ENCODE assay signal across 8 cellular contexts in the genomic region with DNA sequence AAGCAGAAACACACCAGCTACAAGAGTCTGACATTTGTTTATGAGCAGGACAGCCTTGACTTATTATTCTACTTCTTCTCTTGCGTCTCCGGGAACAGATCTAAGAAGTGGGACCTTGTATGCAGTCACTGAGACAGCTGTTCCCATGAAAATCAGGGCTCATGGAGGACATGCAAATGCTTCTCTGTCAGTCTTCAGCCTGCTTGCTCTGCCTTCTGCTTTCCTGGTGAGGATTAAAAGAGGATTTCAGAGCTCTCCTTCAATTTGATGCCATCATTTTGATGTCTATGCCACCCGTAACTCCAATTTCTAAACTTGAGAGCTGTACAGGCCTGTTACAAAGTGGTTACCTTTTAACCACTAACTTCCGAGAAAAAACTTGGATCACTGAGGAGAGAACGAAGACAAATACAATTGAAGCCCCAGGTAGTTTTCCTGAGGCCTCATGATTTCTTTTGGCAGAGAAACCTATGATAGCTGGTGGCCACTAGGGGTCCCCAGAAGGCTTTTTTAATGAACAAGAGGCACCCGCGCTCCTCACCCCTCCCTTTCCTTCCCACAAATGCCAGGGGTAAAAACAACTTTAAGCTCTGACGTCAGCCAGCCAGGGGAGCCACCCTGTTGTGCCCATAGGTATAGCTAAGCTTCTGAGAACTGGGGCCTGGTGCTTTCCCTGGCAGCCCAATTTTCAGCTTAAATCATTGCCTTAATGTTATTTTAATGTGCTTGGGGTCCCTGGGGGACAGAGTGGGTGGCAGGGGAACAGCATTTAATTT.
DNase-seq lines count a peak whose midpoint lies in the region; ATAC-seq and TF ChIP-seq lines count a peak whose summit lies in the region.

No MANE protein-coding gene starts in this region.

- peak overlapping the region; percentile 72 to 75 for H3K4me3 Mint-ChIP-seq in activated T-cell treated with anti-CD3 and anti-CD28 coated beads, Interleukin-2, amount 50 U/mL, for 72 hours
- H3K4me3 Mint-ChIP-seq in neural crest cell: no peak overlapping the region
- H3K4me3 Mint-ChIP-seq in stimulated activated naive CD8-positive, alpha-beta T cell treated with anti-CD3 and anti-CD28 coated beads, Interleukin-15, Interleukin-2, amounts not matched to agents 100 ng/mL and 50 ng/mL, for 24 hours: peak overlapping the region; percentile 35

- H3K4me1 ChIP-seq in GM23248 (ENCODE audit: insufficient read depth) (peaks cover 22% of the 10 kb centered on the region), Panc1 (ENCODE audit: control insufficient read depth, insufficient read depth, low read length) (no peaks in the 10 kb centered on the region)

- H3K27me3 Mint-ChIP-seq in activated T-cell treated with anti-CD3 and anti-CD28 coated beads, Interleukin-2, amount 50 U/mL, for 72 hours (ENCODE audit: low read depth): peaks cover 8% of the 10 kb centered on the region
- H3K27me3 Mint-ChIP-seq in neural crest cell (ENCODE audit: low read depth): no peaks in the 10 kb centered on the region
- H3K27me3 Mint-ChIP-seq in stimulated activated naive CD8-positive, alpha-beta T cell treated with anti-CD3 and anti-CD28 coated beads, Interleukin-15, Interleukin-2, amounts not matched to agents 100 ng/mL and 50 ng/mL, for 24 hours: no peaks in the 10 kb centered on the region

- H3K9me2 ChIP-seq in GM23248 (ENCODE audit: insufficient read depth): no peaks in the 10 kb centered on the region

- TF ChIP-seq CTCF in Panc1 (IDR thresholded peaks at IDR 0.05) (peak; percentile 81), neural crest cell (conservative IDR thresholded peaks at IDR 0.05) (peak; percentile 91)

- H3K9me3 Mint-ChIP-seq in activated T-cell treated with anti-CD3 and anti-CD28 coated beads, Interleukin-2, amount 50 U/mL, for 72 hours: no peaks in the 10 kb centered on the region
- H3K9me3 Mint-ChIP-seq in neural crest cell: no peaks in the 10 kb centered on the region
- no peaks in the 10 kb centered on the region for H3K9me3 Mint-ChIP-seq in stimulated activated naive CD8-positive, alpha-beta T cell treated with anti-CD3 and anti-CD28 coated beads, Interleukin-15, Interleukin-2, amounts not matched to agents 100 ng/mL and 50 ng/mL, for 24 hours

- H3K36me3 ChIP-seq in GM23248 (ENCODE audit: low read depth): no peaks in the 10 kb centered on the region
- no peaks in the 10 kb centered on the region for H3K36me3 ChIP-seq in Panc1 (ENCODE audit: control insufficient read depth, insufficient read depth, low read length)

- peak; percentile 69 for ATAC-seq in Panc1
- ATAC-seq in activated T-cell treated with anti-CD3 and anti-CD28 coated beads, Interleukin-2, amount 50 U/mL, for 72 hours (replicated peaks in 1 of 2): peak; percentile 95 to 96

- H3K27ac Mint-ChIP-seq in activated T-cell treated with anti-CD3 and anti-CD28 coated beads, Interleukin-2, amount 50 U/mL, for 72 hours: peak overlapping the region; percentile 90
- H3K27ac Mint-ChIP-seq in neural crest cell (ENCODE audit: unreplicated experiment): no peak overlapping the region
- peak overlapping the region; percentile 86 for H3K27ac Mint-ChIP-seq in stimulated activated naive CD8-positive, alpha-beta T cell treated with anti-CD3 and anti-CD28 coated beads, Interleukin-15, Interleukin-2, amounts not matched to agents 100 ng/mL and 50 ng/mL, for 24 hours

- no peaks in the 10 kb centered on the region for H4K20me1 ChIP-seq in GM23248 (ENCODE audit: insufficient read depth)

- no peaks in the 10 kb centered on the region for H3K79me2 ChIP-seq in GM23248 (ENCODE audit: insufficient read depth)

- peaks cover 71% of the 10 kb centered on the region for H3K4me1 Mint-ChIP-seq in activated T-cell treated with anti-CD3 and anti-CD28 coated beads, Interleukin-2, amount 50 U/mL, for 72 hours (ENCODE audit: low read depth)
- H3K4me1 Mint-ChIP-seq in neural crest cell: peaks cover 23% of the 10 kb centered on the region
- H3K4me1 Mint-ChIP-seq in stimulated activated naive CD8-positive, alpha-beta T cell treated with anti-CD3 and anti-CD28 coated beads, Interleukin-15, Interleukin-2, amounts not matched to agents 100 ng/mL and 50 ng/mL, for 24 hours (ENCODE audit: low read depth): peaks cover 55% of the 10 kb centered on the region

- in situ Hi-C loops in GM23248 (cut with MboI): no loop called here
- in situ Hi-C loops in Panc1 (cut with HindIII; ENCODE audit: low pct_unique_long_range_greater_than_20kb, low sequenced_read_pairs): no loop called here

- no peak overlapping the region for H3K27ac ChIP-seq in GM23248
- no peak overlapping the region for H3K27ac ChIP-seq in Panc1 (ENCODE audit: low read length)

- H3K9me3 ChIP-seq in GM23248 (ENCODE audit: low read depth) (no peaks in the 10 kb centered on the region), Panc1 (ENCODE audit: control insufficient read depth, insufficient read depth, low read depth, low read length) (no peaks in the 10 kb centered on the region)

- H3K36me3 Mint-ChIP-seq in activated T-cell treated with anti-CD3 and anti-CD28 coated beads, Interleukin-2, amount 50 U/mL, for 72 hours (ENCODE audit: insufficient read depth in 2 of 2): peaks cover 0 to 3% of the 10 kb centered on the region in 2 donors
- H3K36me3 Mint-ChIP-seq in neural crest cell (ENCODE audit: low read depth): no peaks in the 10 kb centered on the region
- H3K36me3 Mint-ChIP-seq in stimulated activated naive CD8-positive, alpha-beta T cell treated with anti-CD3 and anti-CD28 coated beads, Interleukin-15, Interleukin-2, amounts not matched to agents 100 ng/mL and 50 ng/mL, for 24 hours (ENCODE audit: low read depth): no peaks in the 10 kb centered on the region

- POLR2A ChIA-PET in Panc1 (lab: Charles Lee): no interaction called here

- DNase-seq in Daoy (ENCODE audit: low read depth) (peak; percentile 13), GM23248 (peak; percentile 94), KG1 (lab: John Stamatoyannopoulos, UW) (peak; percentile 69), Panc1 (ENCODE audit: low read depth, low spot score) (peak; percentile 35), fibroblast of peridontal ligament (ENCODE audit: extremely low read depth) (peak; percentile 89), neural crest cell (ENCODE audit: low read depth, low spot score) (peak; percentile 53)
- peak; percentile 90 to 92 for DNase-seq in activated T-cell treated with anti-CD3 and anti-CD28 coated beads, Interleukin-2, amount 50 U/mL, for 72 hours

- peak overlapping the region; percentile 45 for H3K4me2 ChIP-seq in GM23248 (ENCODE audit: unreplicated experiment)

- no peak overlapping the region for H3K4me3 ChIP-seq in GM23248
- no peak overlapping the region for H3K4me3 ChIP-seq in Panc1 (ENCODE audit: low read depth in 2 of 2, low read length in 2 of 2)

- WGBS in GM23248 (ENCODE audit: low coverage in 1 of 2, low lambda C conversion rate in 2 of 2, missing lambda C conversion rate in 2 of 2), 2 experiments: 25 to 26% methylated on average over 8 of the region's 8 CpGs

- no peaks in the 10 kb centered on the region for H3K27me3 ChIP-seq in GM23248 (replicated peaks; ENCODE audit: insufficient read depth)
- no peaks in the 10 kb centered on the region for H3K27me3 ChIP-seq in Panc1 (ENCODE audit: control insufficient read depth, insufficient read depth, low read length)

- H3K9ac ChIP-seq in GM23248: 0 out of 2 replicates have a peak overlapping the region, but pooled peaks have one; percentile 42

- peaks cover 8% of the 10 kb centered on the region; the same call in 1 of the 2 replicates for H3F3A ChIP-seq in GM23248 (ENCODE audit: insufficient read depth)

- CTCF ChIA-PET in Panc1 (lab: Charles Lee): interaction anchor here (0.6 kb wide), 2 partner anchors 83 to 408 kb away, joined by 3 to 7 read pairs; no protein-coding TSS in a partner anchor

- H2AFZ ChIP-seq in GM23248: peak overlapping the region; percentile 78

- BruUV-seq in Panc1 (replicated peaks; lab: Mats Ljungman, UMichigan): no TSS peak

- intact Hi-C loops in Panc1 (cut with micrococcal nuclease; ENCODE audit: unreplicated experiment): no loop called here

Comparison
In these comparisons a context has a peak if more than half of its experiments do, and no peak if none do; other contexts are left out.
1. DNase-seq: peak in every context shown above with its lines; median percentile 94 in GM23248; 91 in activated T-cell treated with anti-CD3 and anti-CD28 coated beads, Interleukin-2, amount 50 U/mL, for 72 hours; 89 in fibroblast of peridontal ligament; 69 in KG1; 53 in neural crest cell; 35 in Panc1; 13 in Daoy.